ENCODE assay signal across 11 cellular contexts in the genomic region with DNA sequence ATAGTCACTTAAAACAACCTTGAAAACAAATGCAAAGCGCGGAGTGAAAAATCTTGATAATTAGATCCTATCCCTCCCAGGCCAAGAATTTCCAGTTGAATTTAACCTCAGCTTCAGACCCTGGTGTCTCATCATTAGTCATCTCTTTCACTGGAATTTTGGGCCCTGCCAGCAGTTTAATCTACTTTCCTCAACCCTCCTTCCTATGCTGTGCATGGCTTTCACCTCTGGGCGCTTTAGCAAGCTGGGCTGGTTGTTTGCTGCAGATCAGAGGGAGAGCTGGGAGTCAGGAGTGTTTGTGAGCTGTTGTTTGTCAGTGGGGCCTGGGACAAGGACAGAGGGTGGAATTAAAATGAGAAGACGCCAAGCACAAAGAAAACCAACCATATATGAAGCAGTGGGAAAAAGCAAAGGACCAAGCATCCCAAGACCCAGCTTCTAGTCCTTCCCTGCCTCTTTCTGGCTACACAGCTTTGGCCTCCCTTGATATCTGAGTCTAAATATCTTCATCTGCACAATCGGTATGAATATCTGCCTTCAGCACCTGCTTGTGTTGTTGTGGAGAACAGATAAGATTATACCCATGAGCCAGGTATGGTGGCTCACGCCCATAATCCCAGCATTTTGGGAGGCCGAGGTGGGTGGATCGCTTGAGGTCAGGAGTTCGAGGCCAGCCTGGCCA. TPM values are rescaled to one million over a fixed set of nuclear protein-coding genes. Genes with fewer than 3 reads are reported as not detected.
DNase-seq lines count a peak whose midpoint lies in the region; ATAC-seq and TF ChIP-seq lines count a peak whose summit lies in the region.
"Had no signal": no experiment of that assay in that cellular context is flagged by ENCODE, and none has a peak within 500 bp of the region (broad histone marks: within the 10 kb centered on the region; RNA-seq: fewer than 3 reads in every experiment).

No MANE protein-coding gene starts in this region.

- no peak overlapping the region for H3K27ac Mint-ChIP-seq in activated naive CD8-positive, alpha-beta T cell treated with anti-CD3 and anti-CD28 coated beads, Interleukin-2, amount 50 U/mL, for 24 hours
- H3K27ac Mint-ChIP-seq in activated naive CD8-positive, alpha-beta T cell treated with anti-CD3 and anti-CD28 coated beads for 36 hours, result no peak overlapping the region
- peak overlapping the region; percentile 84 for H3K27ac Mint-ChIP-seq in type B pancreatic cell
- H3K27ac Mint-ChIP-seq: activated B cell treated with CpG ODN at 0.5 μM for 24 hours had no signal

- H3K27me3 ChIP-seq in spleen (replicated peaks in 1 of 7), result no peaks in the 10 kb centered on the region
- no peaks in the 10 kb centered on the region for H3K27me3 ChIP-seq in BE2C

- no peak for TF ChIP-seq POLR2A in spleen (IDR thresholded peaks at IDR 0.05)

- H3K36me3 ChIP-seq in spleen, result no peaks in the 10 kb centered on the region
- H3K36me3 ChIP-seq in BE2C, result no peaks in the 10 kb centered on the region

- intact Hi-C loops in spleen (cut with DNase I; ENCODE audit: low total_unique reads), result no loop called here

- H3K27me3 Mint-ChIP-seq in activated naive CD8-positive, alpha-beta T cell treated with anti-CD3 and anti-CD28 coated beads, Interleukin-2, amount 50 U/mL, for 24 hours, result no peaks in the 10 kb centered on the region
- no peaks in the 10 kb centered on the region for H3K27me3 Mint-ChIP-seq in activated naive CD8-positive, alpha-beta T cell treated with anti-CD3 and anti-CD28 coated beads for 36 hours
- no peaks in the 10 kb centered on the region for H3K27me3 Mint-ChIP-seq in type B pancreatic cell
- H3K27me3 Mint-ChIP-seq: activated B cell treated with CpG ODN at 0.5 μM for 24 hours had no signal

- H3K4me3 ChIP-seq in spleen, result no peak overlapping the region
- no peak overlapping the region for H3K4me3 ChIP-seq in BE2C (ENCODE audit: low read depth, low read length)

- H3K27ac ChIP-seq in spleen, result no peak overlapping the region
- H3K27ac ChIP-seq: C4-2B had no signal

- H3K36me3 Mint-ChIP-seq in activated naive CD8-positive, alpha-beta T cell treated with anti-CD3 and anti-CD28 coated beads, Interleukin-2, amount 50 U/mL, for 24 hours (ENCODE audit: low read depth), result peaks cover 6% of the 10 kb centered on the region
- H3K36me3 Mint-ChIP-seq in activated naive CD8-positive, alpha-beta T cell treated with anti-CD3 and anti-CD28 coated beads for 36 hours, result peaks cover 3% of the 10 kb centered on the region
- peaks cover 5% of the 10 kb centered on the region for H3K36me3 Mint-ChIP-seq in type B pancreatic cell

- H3K4me1 Mint-ChIP-seq in activated naive CD8-positive, alpha-beta T cell treated with anti-CD3 and anti-CD28 coated beads, Interleukin-2, amount 50 U/mL, for 24 hours, result peaks cover 21% of the 10 kb centered on the region
- H3K4me1 Mint-ChIP-seq in activated naive CD8-positive, alpha-beta T cell treated with anti-CD3 and anti-CD28 coated beads for 36 hours, result peaks cover 2% of the 10 kb centered on the region
- peaks cover 29% of the 10 kb centered on the region for H3K4me1 Mint-ChIP-seq in type B pancreatic cell (ENCODE audit: unreplicated experiment)

- no peak for TF ChIP-seq CTCF in type B pancreatic cell (conservative IDR thresholded peaks at IDR 0.05)
- TF ChIP-seq CTCF in spleen (IDR thresholded peaks at IDR 0.05 in 8 of 11, conservative IDR thresholded peaks at IDR 0.05 in 3 of 11), result no peak
- TF ChIP-seq CTCF in BE2C (IDR thresholded peaks at IDR 0.05; ENCODE audit: low read depth, low read length), result no peak

- H3K9me3 Mint-ChIP-seq in activated naive CD8-positive, alpha-beta T cell treated with anti-CD3 and anti-CD28 coated beads, Interleukin-2, amount 50 U/mL, for 24 hours, result no peaks in the 10 kb centered on the region
- no peaks in the 10 kb centered on the region for H3K9me3 Mint-ChIP-seq in activated naive CD8-positive, alpha-beta T cell treated with anti-CD3 and anti-CD28 coated beads for 36 hours
- peaks cover 4% of the 10 kb centered on the region for H3K9me3 Mint-ChIP-seq in type B pancreatic cell
- H3K9me3 Mint-ChIP-seq: activated B cell treated with CpG ODN at 0.5 μM for 24 hours had no signal

- H3K9me3 ChIP-seq in spleen, result no peaks in the 10 kb centered on the region
- no peaks in the 10 kb centered on the region for H3K9me3 ChIP-seq in BE2C

- 84 to 94% (median 89%) methylated on average over 9 of the region's 9 CpGs for WGBS in spleen, 5 donors

- H3K4me1 ChIP-seq in spleen (peaks cover 0 to 40% (median 15%) of the 10 kb centered on the region in 6 donors), BE2C (no peaks in the 10 kb centered on the region)

- H3K4me3 Mint-ChIP-seq in activated naive CD8-positive, alpha-beta T cell treated with anti-CD3 and anti-CD28 coated beads, Interleukin-2, amount 50 U/mL, for 24 hours, result no peak overlapping the region
- H3K4me3 Mint-ChIP-seq in activated naive CD8-positive, alpha-beta T cell treated with anti-CD3 and anti-CD28 coated beads for 36 hours, result no peak overlapping the region
- H3K4me3 Mint-ChIP-seq in type B pancreatic cell, result no peak overlapping the region
- H3K4me3 Mint-ChIP-seq: activated B cell treated with CpG ODN at 0.5 μM for 24 hours had no signal

- DNase-seq in activated naive CD8-positive, alpha-beta T cell treated with anti-CD3 and anti-CD28 coated beads, Interleukin-2, amount 50 U/mL, for 24 hours, result no peak
- DNase-seq in activated naive CD8-positive, alpha-beta T cell treated with anti-CD3 and anti-CD28 coated beads for 36 hours, result no peak
- peak; percentile 92 for DNase-seq in astrocyte of the hippocampus (ENCODE audit: low read depth, low spot score)
- DNase-seq in kidney tubule cell (ENCODE audit: low spot score), result peak; percentile 94
- no peak for DNase-seq in type B pancreatic cell (ENCODE audit: extremely low spot score, unreplicated experiment)
- DNase-seq in spleen, result no peak
- no peak for DNase-seq in BE2C
- DNase-seq: activated B cell treated with CpG ODN at 0.5 μM for 24 hours, MV-4-11 had no signal

- ATAC-seq in activated naive CD8-positive, alpha-beta T cell treated with anti-CD3 and anti-CD28 coated beads, Interleukin-2, amount 50 U/mL, for 24 hours, result peak; percentile 41
- ATAC-seq in GM19463 (IDR thresholded peaks at IDR 0.05; ENCODE audit: unreplicated experiment), result no peak

RNA-seq across cellular contexts. Expression of gene MYOF, which starts 13.5 kb away (rescaled TPM):
- total RNA-seq in activated naive CD8-positive, alpha-beta T cell treated with anti-CD3 and anti-CD28 coated beads for 36 hours, result 10 to 100 TPM; 22.1 to 22.8 TPM
- total RNA-seq in type B pancreatic cell (ENCODE audit: low replicate concordance), result 49.4 and 79.8 TPM in 2 replicates
- 10 to 100 TPM; 15.1 to 50.8 (median 26.8) TPM for total RNA-seq in spleen
- 1 to 10 TPM; 1.5 to 6.0 (median 3.0) TPM for polyA plus RNA-seq in spleen
- polyA plus RNA-seq in BE2C (2012; ENCODE audit: insufficient read depth, insufficient read length, low read depth), result 0.09 TPM

RNA-seq across cellular contexts. Expression of gene CEP55, which starts 27.7 kb away (rescaled TPM):
- 10 to 100 TPM; 47.6 to 52.0 TPM for total RNA-seq in activated naive CD8-positive, alpha-beta T cell treated with anti-CD3 and anti-CD28 coated beads for 36 hours
- total RNA-seq in type B pancreatic cell (ENCODE audit: low replicate concordance), result 7.4 and 14.8 TPM in 2 replicates
- 1 to 10 TPM in 6 of 7 donors, under 1 TPM in 1; 0.95 to 6.6 (median 2.8) TPM for total RNA-seq in spleen
- 1 to 10 TPM; 1.0 to 6.1 (median 4.2) TPM for polyA plus RNA-seq in spleen
- polyA plus RNA-seq in BE2C (2012; ENCODE audit: insufficient read depth, insufficient read length, low read depth), result 2.0 TPM

Comparison
In these comparisons a context has a peak if more than half of its experiments do, and no peak if none do; other contexts are left out.
1. DNase-seq: peak in astrocyte of the hippocampus (single experiment) and kidney tubule cell (single experiment); none in activated naive CD8-positive, alpha-beta T cell treated with anti-CD3 and anti-CD28 coated beads, Interleukin-2, amount 50 U/mL, for 24 hours (single experiment), activated naive CD8-positive, alpha-beta T cell treated with anti-CD3 and anti-CD28 coated beads for 36 hours (single experiment), type B pancreatic cell (single experiment), spleen (single experiment) and BE2C (single experiment).